Comparison of ENCODE assay signal across 15 cellular contexts in the genomic region with DNA sequence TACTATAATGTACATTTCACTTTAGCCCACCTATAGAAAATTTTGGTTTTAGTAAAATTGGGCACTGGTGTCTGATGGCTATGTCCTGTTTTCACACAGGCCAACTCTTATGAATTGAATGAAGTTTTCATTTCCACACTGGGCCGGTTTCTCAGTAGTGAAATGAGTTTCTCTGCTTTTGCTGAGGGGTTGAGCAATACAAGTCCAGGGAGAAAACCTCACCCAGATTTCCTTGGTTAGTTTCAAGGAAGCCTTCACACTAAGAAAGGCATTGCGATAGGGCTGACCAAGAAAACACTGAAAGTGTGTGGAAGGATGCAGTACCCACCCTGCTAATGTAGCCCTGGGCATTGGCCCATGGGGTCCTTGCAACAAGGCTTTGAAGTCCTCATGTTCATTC.
A peak's percentile ranks its signal among the peaks of the same experiment; 100 is the strongest.
DNase-seq lines count a peak whose midpoint lies in the region; ATAC-seq and TF ChIP-seq lines count a peak whose summit lies in the region.
"Had no signal": no experiment of that assay in that cellular context is flagged by ENCODE, and none has a peak within 500 bp of the region (broad histone marks: within the 10 kb centered on the region; RNA-seq: fewer than 3 reads in every experiment).

No MANE protein-coding gene starts in this region.

- H3K36me3 ChIP-seq in lower lobe of right lung: no peaks in the 10 kb centered on the region
- H3K36me3 ChIP-seq: colonic mucosa, SJCRH30 had no signal

- no peaks in the 10 kb centered on the region for H3K27me3 ChIP-seq in lower lobe of right lung (ENCODE audit: low read depth)
- H3K27me3 ChIP-seq: colonic mucosa, SJCRH30, testis had no signal

- no peak overlapping the region for H3K27ac ChIP-seq in lower lobe of right lung
- H3K27ac ChIP-seq: colonic mucosa, GM23248, SJCRH30, testis had no signal

- no peak overlapping the region for H3K27ac Mint-ChIP-seq in activated naive CD4-positive, alpha-beta T cell treated with anti-CD3 and anti-CD28 coated beads, Interleukin-2, amount 50 U/mL, for 72 hours
- no peak overlapping the region for H3K27ac Mint-ChIP-seq in stimulated activated effector memory CD8-positive, alpha-beta T cell treated with anti-CD3 and anti-CD28 coated beads, Interleukin-12 subunit alpha, Interleukin-12 subunit beta, amount 100 ng/mL, for 72 hours
- H3K27ac Mint-ChIP-seq in chondrocyte (ENCODE audit: unreplicated experiment): no peak overlapping the region
- H3K27ac Mint-ChIP-seq: activated naive CD4-positive, alpha-beta T cell treated with anti-CD3 and anti-CD28 coated beads for 36 hours had no signal

- intact Hi-C loops in lower lobe of right lung (cut with DNase I): no loop called here

- no peak for DNase-seq in activated naive CD4-positive, alpha-beta T cell treated with anti-CD3 and anti-CD28 coated beads, Interleukin-2, amount 50 U/mL, for 72 hours (ENCODE audit: low spot score in 2 of 2)
- DNase-seq in activated naive CD4-positive, alpha-beta T cell (lab: John Stamatoyannopoulos, UW): no peak
- peak in 1 of 2 donors; percentile 66 for DNase-seq in stimulated activated effector memory CD8-positive, alpha-beta T cell treated with anti-CD3 and anti-CD28 coated beads, Interleukin-12 subunit alpha, Interleukin-12 subunit beta, amount 100 ng/mL, for 72 hours (ENCODE audit: low spot score in 2 of 2)
- no peak for DNase-seq in AML-193 (lab: John Stamatoyannopoulos, UW)
- DNase-seq in lower lobe of right lung: no peak
- DNase-seq in chondrocyte (ENCODE audit: low spot score): no peak
- DNase-seq: activated naive CD4-positive, alpha-beta T cell treated with anti-CD3 and anti-CD28 coated beads for 36 hours; colonic mucosa; GM23248; NCI-H1436; NCI-H69; SJCRH30; testis had no signal

- no peaks in the 10 kb centered on the region for H3K9me3 ChIP-seq in lower lobe of right lung
- H3K9me3 ChIP-seq: colonic mucosa, SJCRH30, testis had no signal

- peak; percentile 46 to 68 for ATAC-seq in activated naive CD4-positive, alpha-beta T cell treated with anti-CD3 and anti-CD28 coated beads, Interleukin-2, amount 50 U/mL, for 72 hours
- ATAC-seq in GM21576 (IDR thresholded peaks at IDR 0.05; ENCODE audit: unreplicated experiment) (peak; percentile 70), HG03103 (IDR thresholded peaks at IDR 0.05; ENCODE audit: low read depth, unreplicated experiment) (peak; percentile 74), lower lobe of right lung (no peak)
- peak; percentile 75 for ATAC-seq in stimulated activated effector memory CD8-positive, alpha-beta T cell treated with anti-CD3 and anti-CD28 coated beads, Interleukin-12 subunit alpha, Interleukin-12 subunit beta, amount 100 ng/mL, for 72 hours

- H3K4me3 ChIP-seq in lower lobe of right lung: no peak overlapping the region
- H3K4me3 ChIP-seq: colonic mucosa, GM23248, SJCRH30, testis had no signal

- peaks cover 46% of the 10 kb centered on the region for H3K4me1 Mint-ChIP-seq in stimulated activated effector memory CD8-positive, alpha-beta T cell treated with anti-CD3 and anti-CD28 coated beads, Interleukin-12 subunit alpha, Interleukin-12 subunit beta, amount 100 ng/mL, for 72 hours
- no peaks in the 10 kb centered on the region for H3K4me1 Mint-ChIP-seq in chondrocyte (ENCODE audit: low read depth)

- peaks cover 6 to 48% of the 10 kb centered on the region in 2 donors for H3K36me3 Mint-ChIP-seq in activated naive CD4-positive, alpha-beta T cell treated with anti-CD3 and anti-CD28 coated beads, Interleukin-2, amount 50 U/mL, for 72 hours
- peaks cover 4% of the 10 kb centered on the region for H3K36me3 Mint-ChIP-seq in stimulated activated effector memory CD8-positive, alpha-beta T cell treated with anti-CD3 and anti-CD28 coated beads, Interleukin-12 subunit alpha, Interleukin-12 subunit beta, amount 100 ng/mL, for 72 hours
- H3K36me3 Mint-ChIP-seq in chondrocyte (ENCODE audit: low read depth): no peaks in the 10 kb centered on the region

- no peak for TF ChIP-seq CTCF in lower lobe of right lung (IDR thresholded peaks at IDR 0.05)
- TF ChIP-seq CTCF in chondrocyte (IDR thresholded peaks at IDR 0.05): no peak

- no peaks in the 10 kb centered on the region for H3K4me1 ChIP-seq in lower lobe of right lung
- H3K4me1 ChIP-seq: colonic mucosa, SJCRH30, testis had no signal

- peaks cover 0 to 24% of the 10 kb centered on the region in 2 donors for H3K9me3 Mint-ChIP-seq in activated naive CD4-positive, alpha-beta T cell treated with anti-CD3 and anti-CD28 coated beads, Interleukin-2, amount 50 U/mL, for 72 hours
- no peaks in the 10 kb centered on the region for H3K9me3 Mint-ChIP-seq in stimulated activated effector memory CD8-positive, alpha-beta T cell treated with anti-CD3 and anti-CD28 coated beads, Interleukin-12 subunit alpha, Interleukin-12 subunit beta, amount 100 ng/mL, for 72 hours
- no peaks in the 10 kb centered on the region for H3K9me3 Mint-ChIP-seq in chondrocyte (ENCODE audit: low read depth)

- H3K27me3 Mint-ChIP-seq in chondrocyte (ENCODE audit: low read depth): no peaks in the 10 kb centered on the region

- H3K4me3 Mint-ChIP-seq in stimulated activated effector memory CD8-positive, alpha-beta T cell treated with anti-CD3 and anti-CD28 coated beads, Interleukin-12 subunit alpha, Interleukin-12 subunit beta, amount 100 ng/mL, for 72 hours: no peak overlapping the region
- H3K4me3 Mint-ChIP-seq in chondrocyte (ENCODE audit: unreplicated experiment): no peak overlapping the region
- H3K4me3 Mint-ChIP-seq: activated naive CD4-positive, alpha-beta T cell treated with anti-CD3 and anti-CD28 coated beads for 36 hours had no signal

Comparison
In these comparisons a context has a peak if more than half of its experiments do, and no peak if none do; other contexts are left out.
1. ATAC-seq: peak in activated naive CD4-positive, alpha-beta T cell treated with anti-CD3 and anti-CD28 coated beads, Interleukin-2, amount 50 U/mL, for 72 hours (2 of 2), GM21576 (single experiment), HG03103 (single experiment) and stimulated activated effector memory CD8-positive, alpha-beta T cell treated with anti-CD3 and anti-CD28 coated beads, Interleukin-12 subunit alpha, Interleukin-12 subunit beta, amount 100 ng/mL, for 72 hours (single experiment); none in lower lobe of right lung (0 of 2).